17 cellular contexts compared by ENCODE assay signal in the genomic region with DNA sequence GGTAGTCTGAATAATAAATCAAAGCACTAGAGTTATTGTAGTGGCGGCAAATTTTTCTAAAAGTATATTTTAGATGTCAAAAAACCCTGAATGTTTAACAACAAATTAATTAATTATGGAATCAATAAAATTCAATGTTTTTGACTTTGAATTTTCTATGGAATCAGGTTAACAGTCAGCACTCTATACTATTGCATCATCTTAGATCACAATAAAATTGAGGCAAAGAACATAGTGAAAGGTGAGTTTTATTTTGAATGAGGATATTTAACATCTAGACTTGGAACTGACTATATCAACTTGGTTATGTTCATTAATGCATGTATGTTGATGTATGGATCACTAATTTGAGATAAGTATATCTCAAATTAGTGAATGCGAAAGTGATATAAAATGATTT.
"Had no signal": no experiment of that assay in that cellular context is flagged by ENCODE, and none has a peak within 500 bp of the region (broad histone marks: within the 10 kb centered on the region; RNA-seq: fewer than 3 reads in every experiment).

No MANE protein-coding gene starts in this region.

- H3K4me3 ChIP-seq: left lung, testis had no signal

- H3K4me1 ChIP-seq: testis had no signal

- H3K4me3 Mint-ChIP-seq: activated CD4-positive, alpha-beta memory T cell treated with anti-CD3 and anti-CD28 coated beads for 36 hours; activated naive CD8-positive, alpha-beta T cell; effector memory CD8-positive, alpha-beta T cell; nephron progenitor cell; stimulated activated memory B cell treated with anti-CD40 and anti-IgM and Interleukin-4, amounts not matched to agents 10 μg/mL and 1 μg/mL and 100 μg/mL, for 72 hours; type B pancreatic cell had no signal

- ATAC-seq: effector memory CD8-positive, alpha-beta T cell; left lung had no signal

- H3K36me3 ChIP-seq: left lung had no signal

- H3K27ac ChIP-seq: left lung, testis had no signal

- H3K27me3 Mint-ChIP-seq: activated naive CD8-positive, alpha-beta T cell; stimulated activated memory B cell treated with anti-CD40 and anti-IgM and Interleukin-4, amounts not matched to agents 10 μg/mL and 1 μg/mL and 100 μg/mL, for 72 hours; type B pancreatic cell had no signal

- DNase-seq: activated CD4-positive, alpha-beta memory T cell treated with anti-CD3 and anti-CD28 coated beads for 36 hours; activated CD4-positive, alpha-beta T cell treated with anti-CD3 and anti-CD28 coated beads for 4 hours; amniotic stem cell; caudate nucleus; effector memory CD8-positive, alpha-beta T cell; glutamatergic neuron; left lung; midbrain; nephron progenitor cell; nucleus accumbens; posterior cingulate gyrus; retina; stimulated activated CD4-positive, alpha-beta T cell treated with anti-CD3 and anti-CD28 coated beads, Interleukin-4, amount 100 ng/mL, for 4 hours; testis had no signal

- H3K4me1 Mint-ChIP-seq: nephron progenitor cell had no signal

- H3K9me3 Mint-ChIP-seq: activated CD4-positive, alpha-beta memory T cell treated with anti-CD3 and anti-CD28 coated beads for 36 hours; effector memory CD8-positive, alpha-beta T cell; nephron progenitor cell; stimulated activated memory B cell treated with anti-CD40 and anti-IgM and Interleukin-4, amounts not matched to agents 10 μg/mL and 1 μg/mL and 100 μg/mL, for 72 hours had no signal

- H3K27me3 ChIP-seq: left lung, testis had no signal

- H3K36me3 Mint-ChIP-seq: stimulated activated memory B cell treated with anti-CD40 and anti-IgM and Interleukin-4, amounts not matched to agents 10 μg/mL and 1 μg/mL and 100 μg/mL, for 72 hours; type B pancreatic cell had no signal

- H3K9me3 ChIP-seq: left lung, testis had no signal

- H3K27ac Mint-ChIP-seq: activated CD4-positive, alpha-beta memory T cell treated with anti-CD3 and anti-CD28 coated beads for 36 hours; activated naive CD8-positive, alpha-beta T cell; effector memory CD8-positive, alpha-beta T cell; nephron progenitor cell; stimulated activated memory B cell treated with anti-CD40 and anti-IgM and Interleukin-4, amounts not matched to agents 10 μg/mL and 1 μg/mL and 100 μg/mL, for 72 hours; type B pancreatic cell had no signal
